ENCODE assay signal across 11 cellular contexts in the genomic region with DNA sequence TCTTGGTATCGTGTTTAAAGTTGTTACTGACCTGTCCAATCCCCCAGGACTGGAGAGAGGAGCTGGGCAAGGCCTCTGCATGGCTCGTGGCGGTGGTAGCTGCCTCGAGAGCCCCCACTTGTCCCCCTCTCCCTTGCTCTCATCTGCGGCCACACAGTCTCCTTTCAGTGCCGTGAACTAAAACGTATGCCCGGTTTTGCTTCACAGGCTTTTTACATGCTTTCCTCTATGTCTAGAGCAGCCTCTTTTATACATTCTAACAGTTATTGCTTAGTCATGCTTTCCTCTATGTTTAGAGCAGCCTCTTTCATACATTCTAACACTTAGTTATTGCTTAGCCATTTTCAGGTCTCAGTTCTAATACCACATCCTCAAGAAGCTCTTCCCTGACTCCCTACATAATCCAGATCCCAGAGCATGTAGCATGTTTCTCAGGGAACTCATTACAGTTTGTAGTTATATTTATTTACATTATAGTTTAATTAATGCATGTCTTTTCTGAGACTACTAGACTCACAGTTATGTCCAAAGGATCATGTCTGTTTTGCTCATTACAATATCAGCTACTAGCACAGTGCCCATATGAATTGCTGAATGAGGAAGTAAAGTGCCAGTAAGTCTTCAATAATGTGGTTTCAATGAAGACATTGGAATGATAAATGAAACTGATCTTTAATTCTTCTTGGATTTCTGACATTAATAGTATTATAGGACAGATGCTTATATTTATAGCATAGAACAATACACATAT.
DNase-seq lines count a peak whose midpoint lies in the region; ATAC-seq, FAIRE-seq and TF ChIP-seq lines count a peak whose summit lies in the region.
"Had no signal": no experiment of that assay in that cellular context is flagged by ENCODE, and none has a peak within 500 bp of the region (broad histone marks: within the 10 kb centered on the region; RNA-seq: fewer than 3 reads in every experiment).

No MANE protein-coding gene starts in this region.

- POLR2A ChIA-PET in IMR-90 (lab: Charles Lee; ENCODE audit: unreplicated experiment): no interaction called here

- H3K27me3 ChIP-seq in mammary epithelial cell (ENCODE audit: insufficient read depth, low read length): no peaks in the 10 kb centered on the region
- no peaks in the 10 kb centered on the region for H3K27me3 ChIP-seq in breast epithelium
- no peaks in the 10 kb centered on the region for H3K27me3 ChIP-seq in IMR-90 (ENCODE audit: control insufficient read depth, insufficient read depth, low read length)
- no peaks in the 10 kb centered on the region for H3K27me3 ChIP-seq in thoracic aorta (replicated peaks; ENCODE audit: insufficient read depth)

- H3K14ac ChIP-seq in IMR-90 (replicated peaks; ENCODE audit: low read depth, low read length): 0 out of 2 replicates have a peak overlapping the region, but pooled peaks have one; percentile 37

- H4K20me1 ChIP-seq in mammary epithelial cell (ENCODE audit: insufficient read depth, low read length): no peaks in the 10 kb centered on the region
- no peaks in the 10 kb centered on the region for H4K20me1 ChIP-seq in IMR-90 (ENCODE audit: insufficient read depth, low read length)

- peak overlapping the region; percentile 3; the same call in 1 of the 2 replicates for H2AK5ac ChIP-seq in IMR-90 (ENCODE audit: low read depth, low read length)

- H4K5ac ChIP-seq in IMR-90 (ENCODE audit: low read depth, low read length): peak overlapping the region; percentile 85

- H2BK20ac ChIP-seq in IMR-90 (ENCODE audit: low read depth, low read length): peak overlapping the region; percentile 53; the same call in 1 of the 2 replicates

- H3K4ac ChIP-seq in IMR-90 (ENCODE audit: low read depth, low read length): peak overlapping the region; percentile 55

- 0 out of 2 replicates have a peak, but pooled peaks cover 3% of the 10 kb centered on the region for H3K9me1 ChIP-seq in IMR-90 (ENCODE audit: insufficient read depth, low read length)

- H3K9me3 ChIP-seq in mammary epithelial cell (replicated peaks; ENCODE audit: insufficient read depth, low read length) (no peaks in the 10 kb centered on the region), breast epithelium (no peaks in the 10 kb centered on the region), IMR-90 (ENCODE audit: control insufficient read depth, insufficient read depth, low read length) (no peaks in the 10 kb centered on the region), thoracic aorta (no peaks in the 10 kb centered on the region)
- H3K9me3 ChIP-seq: psoas muscle had no signal

- H3K18ac ChIP-seq in IMR-90 (ENCODE audit: low read depth, low read length): peak overlapping the region; percentile 96

- CTCF ChIA-PET in mammary epithelial cell (lab: Charles Lee; ENCODE audit: low non-redundant PET) (no interaction called here), IMR-90 (lab: Yijun Ruan, JAX) (interaction anchor here (0.5 to 0.6 kb wide), 2 partner anchors 234 to 521 kb away, joined by 3 to 4 read pairs; no protein-coding TSS in a partner anchor)

- ATAC-seq in IMR-90 (ENCODE audit: low read depth): peak; percentile 89
- ATAC-seq in thoracic aorta (ENCODE audit: insufficient number of reproducible peaks, low FRiP score, low read depth): no peak

- no peaks in the 10 kb centered on the region for H3K79me1 ChIP-seq in IMR-90 (ENCODE audit: low read depth in 1 of 2, low read length in 2 of 2)

- DNase-seq in mammary epithelial cell (no peak), breast epithelium (ENCODE audit: low spot score in 2 of 2) (no peak), IMR-90 (peak; percentile 54), choroid plexus epithelial cell (ENCODE audit: low read depth) (peak; percentile 46), thoracic aorta (ENCODE audit: low spot score) (no peak), GM12892 (ENCODE audit: insufficient read length) (no peak), NCI-H345 (lab: John Stamatoyannopoulos, UW) (no peak), kidney glomerular epithelial cell (lab: John Stamatoyannopoulos, UW) (no peak)
- DNase-seq: psoas muscle had no signal

- H3K56ac ChIP-seq in IMR-90 (ENCODE audit: extremely low read depth, insufficient read depth, low read length): no peak overlapping the region

- H3K23ac ChIP-seq in IMR-90 (ENCODE audit: low read depth, low read length): no peak overlapping the region

- peak overlapping the region; percentile 47 to 62; a peak in 2 of 4 replicates for H4K8ac ChIP-seq in IMR-90 (ENCODE audit: low read depth in 2 of 2, low read length in 2 of 2)

- TF ChIP-seq POLR2A in breast epithelium (IDR thresholded peaks at IDR 0.05) (no peak), IMR-90 (IDR thresholded peaks at IDR 0.05; ENCODE audit: low read depth, low read length) (no peak), GM12892 (IDR thresholded peaks at IDR 0.05; ENCODE audit: low read depth, low read length) (no peak)

- no peak overlapping the region for H3K4me3 ChIP-seq in mammary epithelial cell (replicated peaks in 1 of 3; ENCODE audit: insufficient read depth in 1 of 3, low read depth in 2 of 3, low read length in 3 of 3)
- no peak overlapping the region for H3K4me3 ChIP-seq in breast epithelium
- no peak overlapping the region for H3K4me3 ChIP-seq in IMR-90 (ENCODE audit: insufficient read depth, low read depth, low read length)
- H3K4me3 ChIP-seq in choroid plexus epithelial cell (ENCODE audit: low read depth, low read length): no peak overlapping the region
- peak overlapping the region; percentile 46 for H3K4me3 ChIP-seq in thoracic aorta
- H3K4me3 ChIP-seq: psoas muscle had no signal

- in situ Hi-C loops in mammary epithelial cell (cut with MboI; ENCODE audit: low sequenced_read_pairs in 2 of 2) (no loop called here), IMR-90 (cut with MboI; ENCODE audit: low sequenced_read_pairs) (no loop called here)

- BruUV-seq in mammary epithelial cell (replicated peaks; lab: Mats Ljungman, UMichigan): no TSS peak
- no TSS peak for BruUV-seq in IMR-90 (replicated peaks; lab: Mats Ljungman, UMichigan)

- TF ChIP-seq CTCF in mammary epithelial cell (conservative IDR thresholded peaks at IDR 0.05 in 1 of 2, IDR thresholded peaks at IDR 0.05 in 1 of 2; ENCODE audit: extremely low read depth in 1 of 2, insufficient read depth in 1 of 2, low read depth in 1 of 2, low read length in 2 of 2): no peak
- TF ChIP-seq CTCF in breast epithelium (IDR thresholded peaks at IDR 0.05): no peak
- TF ChIP-seq CTCF in IMR-90 (conservative IDR thresholded peaks at IDR 0.05; ENCODE audit: low read depth, low read length): no peak
- no peak for TF ChIP-seq CTCF in choroid plexus epithelial cell (conservative IDR thresholded peaks at IDR 0.05; ENCODE audit: low read depth, low read length)
- TF ChIP-seq CTCF in thoracic aorta (IDR thresholded peaks at IDR 0.05): no peak

- H3K36me3 ChIP-seq in mammary epithelial cell (ENCODE audit: insufficient read depth, low read length) (no peaks in the 10 kb centered on the region), breast epithelium (no peaks in the 10 kb centered on the region), IMR-90 (ENCODE audit: control insufficient read depth, insufficient read depth, low read length) (no peaks in the 10 kb centered on the region), thoracic aorta (no peaks in the 10 kb centered on the region)

- dilution Hi-C loops in mammary epithelial cell (cut with HindIII; ENCODE audit: low sequenced_read_pairs): no loop called here
- dilution Hi-C loops in IMR-90 (cut with HindIII; ENCODE audit: low sequenced_read_pairs, unreplicated experiment): no loop called here

- no peaks in the 10 kb centered on the region for H3K79me2 ChIP-seq in mammary epithelial cell (ENCODE audit: insufficient read depth, low read length)

- H2BK15ac ChIP-seq in IMR-90 (ENCODE audit: low read depth, low read length): peak overlapping the region; percentile 17; the same call in 1 of the 3 replicates

- H3K4me1 ChIP-seq in mammary epithelial cell (ENCODE audit: insufficient read depth, low read length) (no peaks in the 10 kb centered on the region), breast epithelium (no peaks in the 10 kb centered on the region), IMR-90 (ENCODE audit: control insufficient read depth, insufficient read depth, low read length) (peaks cover 4% of the 10 kb centered on the region), thoracic aorta (ENCODE audit: control insufficient read depth in 1 of 2, low read depth in 2 of 2) (peaks cover 11 to 13% of the 10 kb centered on the region in 2 donors)

- H4K91ac ChIP-seq in IMR-90 (ENCODE audit: insufficient read depth, low read depth, low read length): peak overlapping the region; percentile 84

- TF ChIP-seq RAD21 in IMR-90 (IDR thresholded peaks at IDR 0.05; ENCODE audit: low read length): no peak

- H3K27ac ChIP-seq in mammary epithelial cell (ENCODE audit: insufficient read depth, low read depth, low read length): no peak overlapping the region
- H3K27ac ChIP-seq in breast epithelium: no peak overlapping the region
- H3K27ac ChIP-seq in IMR-90 (ENCODE audit: insufficient read depth, low read length): peak overlapping the region; percentile 71; the same call in 1 of the 2 replicates
- H3K27ac ChIP-seq in thoracic aorta: peak overlapping the region; percentile 39 to 52
- H3K27ac ChIP-seq: psoas muscle, RWPE1 had no signal

- H2BK5ac ChIP-seq in IMR-90 (ENCODE audit: low read depth, low read length, poor library complexity, severe bottlenecking): peak overlapping the region; percentile 58

- intact Hi-C loops in mammary epithelial cell (cut with micrococcal nuclease): no loop called here
- intact Hi-C loops in breast epithelium (cut with DNase I; ENCODE audit: low total_unique reads): no loop called here
- intact Hi-C loops in IMR-90 (cut with micrococcal nuclease): no loop called here

- peak overlapping the region; percentile 7 for H2AFZ ChIP-seq in mammary epithelial cell (ENCODE audit: low read depth, low read length)
- peak overlapping the region; percentile 79 for H2AFZ ChIP-seq in IMR-90 (replicated peaks; ENCODE audit: low read length, poor library complexity)

- no peak overlapping the region for H3K9ac ChIP-seq in mammary epithelial cell (ENCODE audit: insufficient read depth, low read length)
- no peak overlapping the region for H3K9ac ChIP-seq in IMR-90 (ENCODE audit: low read depth, low read length)

- FAIRE-seq in GM12892 (lab: Jason Lieb, UNC): no peak
- FAIRE-seq: colon had no signal

- peak overlapping the region; percentile 58 for H2BK120ac ChIP-seq in IMR-90 (ENCODE audit: low read depth, low read length)

- H3K4me2 ChIP-seq in mammary epithelial cell (ENCODE audit: insufficient read depth, low read depth, low read length) (no peak overlapping the region), IMR-90 (ENCODE audit: low read depth, low read length) (no peak overlapping the region)

- 84% methylated on average over 8 of the region's 8 CpGs for WGBS in mammary epithelial cell (ENCODE audit: low coverage, missing lambda C conversion rate)
- WGBS in IMR-90 (ENCODE audit: extremely low coverage in 2 of 2, insufficient read length in 1 of 2), 2 experiments: 59% methylated on average over 7 of the region's 8 CpGs; no CpG with 5 or more reads in 1 of the 2 experiments

- peak overlapping the region; percentile 49 for H2AK9ac ChIP-seq in IMR-90 (replicated peaks; ENCODE audit: low read depth, low read length, poor library complexity)

TF ChIP-seq in IMR-90, 13 proteins besides CTCF, POLR2A, EP300 and RAD21 (continues in another document):
- TF ChIP-seq MAFK (IDR thresholded peaks at IDR 0.05; ENCODE audit: low read depth, low read length) (peak; percentile 74), NFE2L2 (IDR thresholded peaks at IDR 0.05; ENCODE audit: low read depth, low read length) (peak; percentile 95)

Comparison
In these comparisons a context has a peak if more than half of its experiments do, and no peak if none do; other contexts are left out.
1. DNase-seq: peak in IMR-90 (single experiment) and choroid plexus epithelial cell (single experiment); none in mammary epithelial cell (single experiment), breast epithelium (0 of 2), thoracic aorta (single experiment), GM12892 (single experiment), NCI-H345 (single experiment) and kidney glomerular epithelial cell (single experiment).
2. H3K27ac ChIP-seq: peak in IMR-90 (single experiment) and thoracic aorta (2 of 2); none in mammary epithelial cell (single experiment) and breast epithelium (0 of 2).